ENCODE assay signal across 23 cellular contexts in the genomic region with DNA sequence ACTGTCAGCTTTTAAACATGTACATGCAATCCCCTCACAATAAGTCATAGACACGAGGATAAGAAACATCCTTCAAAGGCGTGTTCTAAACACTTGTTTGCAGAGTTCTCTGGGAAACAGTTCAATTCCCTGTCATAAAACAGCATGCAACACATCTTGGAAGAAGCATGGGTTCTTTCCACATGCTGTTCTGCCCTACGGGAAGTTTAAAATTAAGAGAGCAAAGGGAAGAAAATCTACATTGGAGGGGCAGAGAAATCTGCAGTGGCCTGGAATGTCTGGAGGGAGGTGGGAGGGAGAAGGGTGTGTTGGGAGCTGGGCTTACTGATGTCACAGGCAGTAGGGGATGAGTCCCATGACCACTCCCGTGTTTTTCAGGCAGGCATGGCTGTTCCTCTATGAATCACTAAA.
DNase-seq lines count a peak whose midpoint lies in the region; ATAC-seq and TF ChIP-seq lines count a peak whose summit lies in the region.
"Had no signal": no experiment of that assay in that cellular context is flagged by ENCODE, and none has a peak within 500 bp of the region (broad histone marks: within the 10 kb centered on the region; RNA-seq: fewer than 3 reads in every experiment).

No MANE protein-coding gene starts in this region.

- no peak for TF ChIP-seq CTCF in HFFc6 (IDR thresholded peaks at IDR 0.05)
- TF ChIP-seq CTCF in choroid plexus epithelial cell (conservative IDR thresholded peaks at IDR 0.05; ENCODE audit: low read depth, low read length): no peak
- no peak for TF ChIP-seq CTCF in gastroesophageal sphincter (IDR thresholded peaks at IDR 0.05)
- TF ChIP-seq CTCF in smooth muscle cell (IDR thresholded peaks at IDR 0.05; ENCODE audit: borderline replicate concordance, insufficient read depth, poor library complexity, severe bottlenecking): no peak
- no peak for TF ChIP-seq CTCF in omental fat pad (IDR thresholded peaks at IDR 0.05)

- no peaks in the 10 kb centered on the region for H4K20me1 ChIP-seq in smooth muscle cell (ENCODE audit: low read depth)

- CTCF ChIA-PET in activated CD4-positive, alpha-beta memory T cell treated with anti-CD3 and anti-CD28 coated beads for 36 hours (lab: Charles Lee): interaction anchor here (2.6 kb wide), 1 partner anchor 17 kb away, joined by 14 read pairs; no protein-coding TSS in a partner anchor

- H3K36me3 Mint-ChIP-seq in HFFc6 (ENCODE audit: low read depth): no peaks in the 10 kb centered on the region
- no peaks in the 10 kb centered on the region for H3K36me3 Mint-ChIP-seq in activated CD4-positive, alpha-beta memory T cell treated with anti-CD3 and anti-CD28 coated beads for 36 hours
- H3K36me3 Mint-ChIP-seq: T-cell had no signal

- H3K36me3 ChIP-seq in gastroesophageal sphincter (no peaks in the 10 kb centered on the region), smooth muscle cell (ENCODE audit: low read depth) (no peaks in the 10 kb centered on the region)

- peaks cover 3% of the 10 kb centered on the region; the same call in 1 of the 2 replicates for H3K27me3 Mint-ChIP-seq in HFFc6 (ENCODE audit: insufficient read depth)
- peaks cover 3% of the 10 kb centered on the region for H3K27me3 Mint-ChIP-seq in activated CD4-positive, alpha-beta memory T cell treated with anti-CD3 and anti-CD28 coated beads for 36 hours

- H3K4me1 ChIP-seq in gastroesophageal sphincter (peaks cover 0 to 7% (median 0%) of the 10 kb centered on the region in 3 donors), smooth muscle cell (ENCODE audit: low read depth) (peaks cover 43% of the 10 kb centered on the region)

- 23 to 25% methylated on average over 3 to 4 of the region's 4 CpGs for WGBS in gastroesophageal sphincter (ENCODE audit: low coverage in 1 of 2), 2 donors
- 50% methylated on average over 4 of the region's 4 CpGs for WGBS in smooth muscle cell (ENCODE audit: low lambda C conversion rate)

- peaks cover 42% of the 10 kb centered on the region for H3K4me1 Mint-ChIP-seq in HFFc6 (ENCODE audit: low read depth)
- peaks cover 13% of the 10 kb centered on the region for H3K4me1 Mint-ChIP-seq in activated CD4-positive, alpha-beta memory T cell treated with anti-CD3 and anti-CD28 coated beads for 36 hours (ENCODE audit: low read depth)

- POLR2A ChIA-PET in activated CD4-positive, alpha-beta memory T cell treated with anti-CD3 and anti-CD28 coated beads for 36 hours (lab: Charles Lee): no interaction called here

- peak; percentile 74 for ATAC-seq in gastroesophageal sphincter
- no peak for ATAC-seq in omental fat pad (ENCODE audit: low FRiP score)
- ATAC-seq: activated CD8-positive, alpha-beta T cell treated with anti-CD3 and anti-CD28 coated beads, Interleukin-2, amount 10 ng/mL, durations not matched to agents 7 days and 5 days; GM12878; right cardiac atrium; T-cell had no signal

- no peak for TF ChIP-seq EP300 in gastroesophageal sphincter (IDR thresholded peaks at IDR 0.05)

- peak; percentile 28 for DNase-seq in HFFc6
- DNase-seq in choroid plexus epithelial cell (ENCODE audit: low read depth): peak; percentile 30
- no peak for DNase-seq in smooth muscle cell (lab: John Stamatoyannopoulos, UW; ENCODE audit: unreplicated experiment)
- no peak for DNase-seq in stimulated activated naive CD4-positive, alpha-beta T cell treated with Interleukin-2 at 50 U/mL for 16 hours (lab: John Stamatoyannopoulos, UW)
- DNase-seq in omental fat pad (ENCODE audit: low spot score): no peak
- no peak for DNase-seq in HT-29 (ENCODE audit: low spot score)
- no peak for DNase-seq in activated CD4-positive, alpha-beta memory T cell treated with anti-CD3 and anti-CD28 coated beads for 36 hours
- DNase-seq: activated CD8-positive, alpha-beta T cell treated with anti-CD3 and anti-CD28 coated beads, Interleukin-2, amount 10 ng/mL, durations not matched to agents 7 days and 5 days; AML-193; hippocampal formation; KG1; kidney glomerular epithelial cell; mesendoderm; NCI-H1048; NCI-H2081; NCI-H510A; right cardiac atrium; stimulated activated CD4-positive, alpha-beta T cell treated with anti-CD3 and anti-CD28 coated beads, Interleukin-1b, Interleukin-23, amount 100 ng/mL, for 48 hours; T-cell had no signal

- H3F3A ChIP-seq in smooth muscle cell (ENCODE audit: low read depth): peaks cover 24% of the 10 kb centered on the region

- H3K9me3 ChIP-seq in gastroesophageal sphincter: no peaks in the 10 kb centered on the region
- H3K9me3 ChIP-seq in smooth muscle cell (replicated peaks; ENCODE audit: low read depth): no peaks in the 10 kb centered on the region

- H3K27me3 ChIP-seq in gastroesophageal sphincter (peaks cover 10% of the 10 kb centered on the region), smooth muscle cell (ENCODE audit: low read depth) (no peaks in the 10 kb centered on the region)

- H3K4me3 ChIP-seq in choroid plexus epithelial cell (ENCODE audit: low read depth, low read length) (no peak overlapping the region), gastroesophageal sphincter (no peak overlapping the region), smooth muscle cell (no peak overlapping the region)
- H3K4me3 ChIP-seq: GM12878 had no signal

- H3K9ac ChIP-seq in smooth muscle cell (ENCODE audit: low read depth): no peak overlapping the region

- no peak for TF ChIP-seq POLR2A in gastroesophageal sphincter (IDR thresholded peaks at IDR 0.05)

- no peaks in the 10 kb centered on the region for H3K9me3 Mint-ChIP-seq in HFFc6
- H3K9me3 Mint-ChIP-seq in activated CD4-positive, alpha-beta memory T cell treated with anti-CD3 and anti-CD28 coated beads for 36 hours: no peaks in the 10 kb centered on the region
- H3K9me3 Mint-ChIP-seq: T-cell had no signal

- H3K79me2 ChIP-seq in smooth muscle cell (ENCODE audit: low read depth): no peaks in the 10 kb centered on the region

- H2AFZ ChIP-seq in smooth muscle cell (ENCODE audit: low read depth): no peak overlapping the region

- peak overlapping the region; percentile 0; the same call in 1 of the 2 replicates for H3K27ac Mint-ChIP-seq in HFFc6
- no peak overlapping the region for H3K27ac Mint-ChIP-seq in activated CD4-positive, alpha-beta memory T cell treated with anti-CD3 and anti-CD28 coated beads for 36 hours
- H3K27ac Mint-ChIP-seq: T-cell had no signal

- H3K27ac ChIP-seq in gastroesophageal sphincter: peak overlapping the region in 2 of 4 donors; percentile 53 to 62
- peak overlapping the region; percentile 74 for H3K27ac ChIP-seq in smooth muscle cell (ENCODE audit: low read depth)
- H3K27ac ChIP-seq: HL-60, VCaP had no signal

- intact Hi-C loops in activated CD4-positive, alpha-beta memory T cell treated with anti-CD3 and anti-CD28 coated beads for 36 hours (cut with micrococcal nuclease): no loop called here

- H3K4me3 Mint-ChIP-seq in HFFc6: no peak overlapping the region
- no peak overlapping the region for H3K4me3 Mint-ChIP-seq in activated CD4-positive, alpha-beta memory T cell treated with anti-CD3 and anti-CD28 coated beads for 36 hours
- H3K4me3 Mint-ChIP-seq: activated CD8-positive, alpha-beta T cell treated with anti-CD3 and anti-CD28 coated beads, Interleukin-2, amount 10 ng/mL, durations not matched to agents 7 days and 5 days; T-cell had no signal

- peak overlapping the region; percentile 25 for H3K4me2 ChIP-seq in smooth muscle cell

Comparison
In these comparisons a context has a peak if more than half of its experiments do, and no peak if none do; other contexts are left out.
1. DNase-seq: peak in HFFc6 (single experiment) and choroid plexus epithelial cell (single experiment); none in smooth muscle cell (single experiment), stimulated activated naive CD4-positive, alpha-beta T cell treated with Interleukin-2 at 50 U/mL for 16 hours (single experiment), omental fat pad (single experiment), HT-29 (single experiment) and activated CD4-positive, alpha-beta memory T cell treated with anti-CD3 and anti-CD28 coated beads for 36 hours (single experiment).